Comparison of ENCODE assay signal across 8 cellular contexts in the genomic region with DNA sequence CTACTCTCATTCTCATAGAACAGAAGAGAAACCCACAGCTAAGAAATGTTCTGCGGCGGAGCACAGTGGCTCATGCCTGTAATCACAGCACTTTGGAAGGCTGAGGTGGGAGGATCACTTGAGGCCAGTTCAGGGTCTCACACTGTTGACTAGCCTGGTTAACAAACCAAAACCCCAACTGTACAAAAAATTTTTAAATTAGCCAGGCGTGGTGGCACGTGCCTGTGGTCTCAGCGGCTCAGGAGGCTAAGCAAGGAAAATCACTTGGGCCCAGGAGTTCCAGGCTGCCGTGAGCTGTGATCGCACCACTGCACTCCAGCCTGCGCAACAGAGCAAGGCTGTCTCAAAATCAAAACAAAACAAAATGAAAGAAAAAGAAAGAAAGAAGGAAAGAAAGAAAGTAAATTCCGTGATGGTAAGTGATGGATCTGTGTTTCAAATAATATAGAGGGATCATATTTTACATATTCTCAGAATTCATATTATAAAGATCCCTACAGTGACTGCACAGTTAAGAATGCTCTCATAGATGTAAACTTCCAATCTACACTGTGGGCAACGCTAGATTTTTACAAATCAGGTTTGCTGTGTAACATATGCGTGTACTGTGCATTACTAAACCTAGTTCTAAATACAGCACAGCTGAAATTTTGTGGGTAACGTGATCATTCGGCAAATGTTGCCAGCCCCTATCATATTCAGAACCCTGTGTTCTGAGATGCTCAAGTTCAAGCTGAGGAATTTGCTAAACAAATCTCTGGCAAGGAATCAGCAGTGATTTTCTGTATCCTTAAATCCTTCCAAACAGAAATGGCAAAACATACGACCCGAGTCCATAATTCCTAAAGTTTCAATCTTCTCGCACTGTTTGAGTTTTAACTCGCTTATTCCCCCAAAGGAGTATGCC. TPM values are rescaled to one million over a fixed set of nuclear protein-coding genes. Genes with fewer than 3 reads are reported as not detected.
DNase-seq lines count a peak whose midpoint lies in the region; ATAC-seq, FAIRE-seq and TF ChIP-seq lines count a peak whose summit lies in the region.

No MANE protein-coding gene starts in this region.

- no peak overlapping the region; the same call in 1 of the 2 replicates for H3K56ac ChIP-seq in IMR-90 (ENCODE audit: extremely low read depth, insufficient read depth, low read length)

- H3K18ac ChIP-seq in IMR-90 (ENCODE audit: low read depth, low read length), result peak overlapping the region; percentile 31

- H4K91ac ChIP-seq in IMR-90 (ENCODE audit: insufficient read depth, low read depth, low read length), result no peak overlapping the region

- ATAC-seq in IMR-90 (ENCODE audit: low read depth), result peak; percentile 4

- H3K23ac ChIP-seq in IMR-90 (ENCODE audit: low read depth, low read length), result peak overlapping the region; percentile 51; the same call in 1 of the 2 replicates

- H2BK15ac ChIP-seq in IMR-90 (ENCODE audit: low read depth, low read length), result no peak overlapping the region

- H2AK5ac ChIP-seq in IMR-90 (ENCODE audit: low read depth, low read length), result no peak overlapping the region

- no peak for TF ChIP-seq POLR2A in IMR-90 (IDR thresholded peaks at IDR 0.05; ENCODE audit: low read depth, low read length)

- no TSS peak for BruUV-seq in IMR-90 (replicated peaks; lab: Mats Ljungman, UMichigan)

- H3K9me3 ChIP-seq in IMR-90 (ENCODE audit: control insufficient read depth, insufficient read depth, low read length), result no peaks in the 10 kb centered on the region
- H3K9me3 ChIP-seq in effector memory CD4-positive, alpha-beta T cell (ENCODE audit: control insufficient read depth, low read length), result no peaks in the 10 kb centered on the region
- no peaks in the 10 kb centered on the region for H3K9me3 ChIP-seq in neuron (ENCODE audit: low read length)

- no peak overlapping the region for H2BK20ac ChIP-seq in IMR-90 (ENCODE audit: low read depth, low read length)

- 77% methylated on average over 5 of the region's 17 CpGs; no CpG with 5 or more reads in 1 of the 2 experiments for WGBS in IMR-90 (ENCODE audit: extremely low coverage in 2 of 2, insufficient read length in 1 of 2), 2 experiments

- peaks cover 13% of the 10 kb centered on the region for H3K9me1 ChIP-seq in IMR-90 (ENCODE audit: insufficient read depth, low read length)

- H3K27ac ChIP-seq in IMR-90 (ENCODE audit: insufficient read depth, low read length), result peak overlapping the region; percentile 75
- peak overlapping the region; percentile 61 for H3K27ac ChIP-seq in effector memory CD4-positive, alpha-beta T cell (ENCODE audit: insufficient read depth, low read length, poor library complexity, severe bottlenecking)

- H3K14ac ChIP-seq in IMR-90 (replicated peaks; ENCODE audit: low read depth, low read length), result peak overlapping the region; percentile 72; the same call in 1 of the 2 replicates

- peak overlapping the region; percentile 87 to 93 for H4K8ac ChIP-seq in IMR-90 (ENCODE audit: low read depth in 2 of 2, low read length in 2 of 2)

- TF ChIP-seq RAD21 in IMR-90 (IDR thresholded peaks at IDR 0.05; ENCODE audit: low read length), result no peak

- H2AFZ ChIP-seq in IMR-90 (replicated peaks; ENCODE audit: low read length, poor library complexity) (peak overlapping the region; percentile 79), neuron (ENCODE audit: low read depth, low read length) (peak overlapping the region; percentile 85)

- H3K4ac ChIP-seq in IMR-90 (ENCODE audit: low read depth, low read length), result peak overlapping the region; percentile 55; the same call in 1 of the 2 replicates

- H3K27me3 ChIP-seq in IMR-90 (ENCODE audit: control insufficient read depth, insufficient read depth, low read length) (peaks cover 12% of the 10 kb centered on the region), neuron (ENCODE audit: insufficient read depth, low read length) (no peaks in the 10 kb centered on the region)
- no peaks in the 10 kb centered on the region for H3K27me3 ChIP-seq in effector memory CD4-positive, alpha-beta T cell (replicated peaks; ENCODE audit: control insufficient read depth, insufficient read depth, low read length, poor library complexity, severe bottlenecking)

- H3K4me3 ChIP-seq in IMR-90 (ENCODE audit: insufficient read depth, low read depth, low read length) (no peak overlapping the region), neuron (ENCODE audit: low read length) (no peak overlapping the region)
- peak overlapping the region; percentile 60 for H3K4me3 ChIP-seq in effector memory CD4-positive, alpha-beta T cell (ENCODE audit: insufficient read depth, low read depth, low read length, poor library complexity, severe bottlenecking)

- in situ Hi-C loops in IMR-90 (cut with MboI; ENCODE audit: low sequenced_read_pairs), result no loop called here

- H2BK120ac ChIP-seq in IMR-90 (ENCODE audit: low read depth, low read length), result peak overlapping the region; percentile 49; the same call in 1 of the 2 replicates

- peak overlapping the region; percentile 84 for H3K9ac ChIP-seq in IMR-90 (ENCODE audit: low read depth, low read length)

- POLR2A ChIA-PET in IMR-90 (lab: Charles Lee; ENCODE audit: unreplicated experiment), result no interaction called here

- no peak overlapping the region for H2AK9ac ChIP-seq in IMR-90 (replicated peaks; ENCODE audit: low read depth, low read length, poor library complexity)

- dilution Hi-C loops in IMR-90 (cut with HindIII; ENCODE audit: low sequenced_read_pairs, unreplicated experiment), result no loop called here

- intact Hi-C loops in IMR-90 (cut with micrococcal nuclease), result no loop called here

- H3K4me2 ChIP-seq in IMR-90 (ENCODE audit: low read depth, low read length), result peak overlapping the region; percentile 96

- H3K4me1 ChIP-seq in IMR-90 (ENCODE audit: control insufficient read depth, insufficient read depth, low read length) (peaks cover 7% of the 10 kb centered on the region), neuron (ENCODE audit: insufficient read depth, low read length) (peaks cover 21% of the 10 kb centered on the region)
- H3K4me1 ChIP-seq in effector memory CD4-positive, alpha-beta T cell (ENCODE audit: control insufficient read depth, insufficient read depth, low read length, poor library complexity, severe bottlenecking), result peaks cover 18% of the 10 kb centered on the region

- DNase-seq in GM19239 (ENCODE audit: insufficient read length, low spot score), result no peak
- peak; percentile 45 for DNase-seq in IMR-90
- DNase-seq in effector memory CD4-positive, alpha-beta T cell, result no peak
- no peak for DNase-seq in AG08396 (ENCODE audit: low spot score)
- DNase-seq in NCI-H2107 (lab: John Stamatoyannopoulos, UW), result no peak
- DNase-seq in germinal center (ENCODE audit: low spot score), result no peak
- no peak for DNase-seq in activated gamma-delta T cell treated with Interleukin-2 at 50 U/mL for 16 hours

- H4K5ac ChIP-seq in IMR-90 (ENCODE audit: low read depth, low read length), result peak overlapping the region; percentile 92

- peak; percentile 68 for FAIRE-seq in GM19239 (lab: Jason Lieb, UNC)

- CTCF ChIA-PET in IMR-90 (lab: Yijun Ruan, JAX), result no interaction called here

- peaks cover 12 to 30% of the 10 kb centered on the region in 2 experiments for H3K79me1 ChIP-seq in IMR-90 (ENCODE audit: low read depth in 1 of 2, low read length in 2 of 2)

- no peak for TF ChIP-seq CTCF in IMR-90 (conservative IDR thresholded peaks at IDR 0.05; ENCODE audit: low read depth, low read length)

- H3K36me3 ChIP-seq in IMR-90 (ENCODE audit: control insufficient read depth, insufficient read depth, low read length) (peaks cover 5% of the 10 kb centered on the region), neuron (ENCODE audit: insufficient read depth, low read length) (no peaks in the 10 kb centered on the region)
- no peaks in the 10 kb centered on the region for H3K36me3 ChIP-seq in effector memory CD4-positive, alpha-beta T cell (ENCODE audit: control insufficient read depth, insufficient read depth, low read length)

- H4K20me1 ChIP-seq in IMR-90 (ENCODE audit: insufficient read depth, low read length), result peaks cover 31% of the 10 kb centered on the region

- H2BK5ac ChIP-seq in IMR-90 (ENCODE audit: low read depth, low read length, poor library complexity, severe bottlenecking), result no peak overlapping the region

TF ChIP-seq in IMR-90, 13 proteins besides CTCF, POLR2A, EP300 and RAD21:
- TF ChIP-seq MAFK (IDR thresholded peaks at IDR 0.05; ENCODE audit: low read depth, low read length) (no peak), USF2 (IDR thresholded peaks at IDR 0.05; ENCODE audit: low read depth, low read length) (no peak)

RNA-seq across cellular contexts. Expression of gene RAB12, which starts 1.2 kb away (rescaled TPM):
- 14.9 and 35.3 TPM in 2 replicates for total RNA-seq in IMR-90 (2012; rRNA removed)
- 13.2 and 19.2 TPM in 2 replicates for polyA plus RNA-seq in IMR-90 (2012; rRNA removed)
- 2.6 and 2.7 TPM in 2 replicates for polyA plus RNA-seq in IMR-90 (2012; cell fraction: cytosol; rRNA removed)
- 2.0 and 20.1 TPM in 2 replicates for polyA plus RNA-seq in IMR-90 (2012; cell fraction: nucleus; rRNA removed; ENCODE audit: low replicate concordance)
